ENCODE assay signal across 16 cellular contexts in genomic region chr16:72560617-72561016, GRCh38.
DNase-seq lines count a peak whose midpoint lies in the region; ATAC-seq, FAIRE-seq and TF ChIP-seq lines count a peak whose summit lies in the region.
"Had no signal": no experiment of that assay in that cellular context is flagged by ENCODE, and none has a peak within 500 bp of the region (broad histone marks: within the 10 kb centered on the region; RNA-seq: fewer than 3 reads in every experiment).

No MANE protein-coding gene starts in this region.

- POLR2A ChIA-PET in K562 (lab: Yijun Ruan, JAX), result no interaction called here
- POLR2A ChIA-PET in CD8-positive, alpha-beta memory T cell (lab: Charles Lee), result no interaction called here

- no peak for FAIRE-seq in K562 (lab: Jason Lieb, UNC)
- FAIRE-seq: G401.6 had no signal

- WGBS in K562 (ENCODE audit: insufficient coverage, low coverage, missing lambda C conversion rate), result 31% methylated on average over 2 of the region's 2 CpGs
- 59 to 65% methylated on average over 2 of the region's 2 CpGs for whole genome bisulfite sequencing in GM23248 (ENCODE audit: low coverage in 1 of 2, low lambda C conversion rate in 2 of 2, missing lambda C conversion rate in 2 of 2), 2 experiments

- TF ChIP-seq CTCF in K562 (IDR thresholded peaks at IDR 0.05 in 2 of 3, conservative IDR thresholded peaks at IDR 0.05 in 1 of 3; ENCODE audit: insufficient read depth in 2 of 3, low read depth in 1 of 3, low read length in 3 of 3) (no peak), nephron (IDR thresholded peaks at IDR 0.05; ENCODE audit: unreplicated experiment in 3 of 3) (no peak)

- peaks cover 11% of the 10 kb centered on the region for H3K4me1 Mint-ChIP-seq in nephron
- no peaks in the 10 kb centered on the region for H3K4me1 Mint-ChIP-seq in CD8-positive, alpha-beta memory T cell

- CTCF ChIA-PET in K562 (lab: Yijun Ruan, JAX; ENCODE audit: low intra/inter-chr PET ratio), result no interaction called here
- CTCF ChIA-PET in CD8-positive, alpha-beta memory T cell (lab: Charles Lee), result no interaction called here

- no peaks in the 10 kb centered on the region for H3F3A ChIP-seq in GM23248 (ENCODE audit: insufficient read depth)

- no peak overlapping the region for H3K4me3 Mint-ChIP-seq in nephron
- no peak overlapping the region for H3K4me3 Mint-ChIP-seq in CD8-positive, alpha-beta memory T cell

- H3K27ac ChIP-seq in K562 (ENCODE audit: extremely low read depth, low read depth, low read length) (no peak overlapping the region), GM23248 (no peak overlapping the region)
- H3K27ac ChIP-seq in CD8-positive, alpha-beta memory T cell (ENCODE audit: low read depth, low read length), result no peak overlapping the region

- H4K20me1 ChIP-seq in K562 (replicated peaks; ENCODE audit: control insufficient read depth, insufficient read depth, low read length), result no peaks in the 10 kb centered on the region
- no peaks in the 10 kb centered on the region for H4K20me1 ChIP-seq in GM23248 (ENCODE audit: insufficient read depth)

- in situ Hi-C loops in K562 (cut with MboI), result no loop called here
- in situ Hi-C loops in GM23248 (cut with MboI), result no loop called here

- no peaks in the 10 kb centered on the region; a peak in 1 of 5 replicates for H3K4me1 ChIP-seq in K562 (replicated peaks in 1 of 2; ENCODE audit: control insufficient read depth in 2 of 2, insufficient read depth in 2 of 2, low read length in 2 of 2)
- H3K4me1 ChIP-seq in GM23248 (ENCODE audit: insufficient read depth), result no peaks in the 10 kb centered on the region
- H3K4me1 ChIP-seq in CD8-positive, alpha-beta memory T cell (ENCODE audit: insufficient read depth, low read length), result no peaks in the 10 kb centered on the region

- H3K9ac ChIP-seq in K562 (ENCODE audit: insufficient read depth in 1 of 2, low read depth in 2 of 2, low read length in 2 of 2) (no peak overlapping the region), GM23248 (no peak overlapping the region)

- no peaks in the 10 kb centered on the region for H3K9me1 ChIP-seq in K562 (ENCODE audit: control insufficient read depth, insufficient read depth, low read length)

- H3K79me2 ChIP-seq in K562 (ENCODE audit: control insufficient read depth, insufficient read depth, low read length), result no peaks in the 10 kb centered on the region
- no peaks in the 10 kb centered on the region for H3K79me2 ChIP-seq in GM23248 (ENCODE audit: insufficient read depth)

- no peaks in the 10 kb centered on the region for H3K27me3 Mint-ChIP-seq in nephron (ENCODE audit: low read depth)
- H3K27me3 Mint-ChIP-seq in CD8-positive, alpha-beta memory T cell, result no peaks in the 10 kb centered on the region

- no peaks in the 10 kb centered on the region for H3K9me2 ChIP-seq in GM23248 (ENCODE audit: insufficient read depth)

- DNase-seq in DMS153 treated with DMSO at 0.1 percent for 48 hours (lab: John Stamatoyannopoulos, UW; ENCODE audit: unreplicated experiment) (peak; percentile 93), NCI-H1105 treated with DMSO at 0.1 percent for 48 hours (lab: John Stamatoyannopoulos, UW) (peak; percentile 45), K562 (ENCODE audit: extremely low read depth in 1 of 4, low spot score in 3 of 4) (no peak), GM23248 (no peak)
- no peak for DNase-seq in CD8-positive, alpha-beta memory T cell
- DNase-seq: activated CD8-positive, alpha-beta memory T cell treated with anti-CD3 and anti-CD28 coated beads, Interleukin-2, amount 50 U/mL, for 4 hours; activated naive CD4-positive, alpha-beta T cell treated with anti-CD3 and anti-CD28 coated beads, Interleukin-2, amount 50 U/mL, for 16 hours; glutamatergic neuron; kidney glomerular epithelial cell; NCI-H2029 treated with DMSO at 0.1 percent for 48 hours; right cardiac atrium; stimulated activated naive CD4-positive, alpha-beta T cell had no signal

- BruUV-seq in K562 (replicated peaks; lab: Mats Ljungman, UMichigan), result no TSS peak

- no peak overlapping the region for H3K4me2 ChIP-seq in K562 (ENCODE audit: insufficient read depth, low read length)
- H3K4me2 ChIP-seq in GM23248 (ENCODE audit: unreplicated experiment), result no peak overlapping the region

- no peak for TF ChIP-seq POLR2A in K562 (conservative IDR thresholded peaks at IDR 0.05)

- H3K36me3 Mint-ChIP-seq in nephron (ENCODE audit: low read depth), result no peaks in the 10 kb centered on the region
- H3K36me3 Mint-ChIP-seq in CD8-positive, alpha-beta memory T cell, result no peaks in the 10 kb centered on the region

- H3K36me3 ChIP-seq in K562 (ENCODE audit: control insufficient read depth, insufficient read depth, low read length) (no peaks in the 10 kb centered on the region), GM23248 (ENCODE audit: low read depth) (no peaks in the 10 kb centered on the region)
- H3K36me3 ChIP-seq in CD8-positive, alpha-beta memory T cell (ENCODE audit: insufficient read depth, low read length), result no peaks in the 10 kb centered on the region

- no peak for TF ChIP-seq RAD21 in K562 (CRISPR knock-in tag; conservative IDR thresholded peaks at IDR 0.05 in 1 of 2, IDR thresholded peaks at IDR 0.05 in 1 of 2)

- H3K9me3 Mint-ChIP-seq in nephron, result no peaks in the 10 kb centered on the region
- H3K9me3 Mint-ChIP-seq in CD8-positive, alpha-beta memory T cell, result no peaks in the 10 kb centered on the region

- intact Hi-C loops in K562 (cut with micrococcal nuclease), result no loop called here

- H3K4me3 ChIP-seq in K562, result no peak overlapping the region
- H3K4me3 ChIP-seq in GM23248, result no peak overlapping the region
- H3K4me3 ChIP-seq in CD8-positive, alpha-beta memory T cell (ENCODE audit: low read length), result no peak overlapping the region

- H3K27me3 ChIP-seq in K562 (ENCODE audit: control insufficient read depth in 2 of 2, insufficient read depth in 2 of 2, low read length in 2 of 2) (no peaks in the 10 kb centered on the region), GM23248 (replicated peaks; ENCODE audit: insufficient read depth) (no peaks in the 10 kb centered on the region)
- H3K27me3 ChIP-seq in CD8-positive, alpha-beta memory T cell (ENCODE audit: insufficient read depth, low read length, poor library complexity, severe bottlenecking), result no peaks in the 10 kb centered on the region

- H2AFZ ChIP-seq in K562 (ENCODE audit: low read depth, low read length), result no peak overlapping the region
- no peak overlapping the region for H2AFZ ChIP-seq in GM23248

- peak overlapping the region; percentile 53 to 79 (median 57) for H3K27ac Mint-ChIP-seq in nephron
- H3K27ac Mint-ChIP-seq in CD8-positive, alpha-beta memory T cell, result no peak overlapping the region

- TF ChIP-seq EP300 in K562 (IDR thresholded peaks at IDR 0.05; ENCODE audit: low read length), result no peak

- ATAC-seq in K562, result no peak
- ATAC-seq in HG03432 (IDR thresholded peaks at IDR 0.05; ENCODE audit: unreplicated experiment), result no peak
- no peak for ATAC-seq in HG03175 (IDR thresholded peaks at IDR 0.05; ENCODE audit: unreplicated experiment)
- ATAC-seq: right cardiac atrium had no signal

- H3K9me3 ChIP-seq in K562 (replicated peaks; ENCODE audit: control insufficient read depth, insufficient read depth, low read depth, low read length) (no peaks in the 10 kb centered on the region), GM23248 (ENCODE audit: low read depth) (no peaks in the 10 kb centered on the region)
- no peaks in the 10 kb centered on the region for H3K9me3 ChIP-seq in CD8-positive, alpha-beta memory T cell (ENCODE audit: low read length)

TF ChIP-seq in K562, 482 proteins besides CTCF, POLR2A, EP300 and RAD21:
- TF ChIP-seq MED1 (CRISPR knock-in tag; IDR thresholded peaks at IDR 0.05; ENCODE audit: borderline replicate concordance), result no peak
- peak; percentile 54 for TF ChIP-seq TFE3 (CRISPR knock-in tag; IDR thresholded peaks at IDR 0.05)
- no peak for TF ChIP-seq ZNF239 (CRISPR knock-in tag; IDR thresholded peaks at IDR 0.05)

Comparison
In these comparisons a context has a peak if more than half of its experiments do, and no peak if none do; other contexts are left out.
1. DNase-seq: peak in DMS153 treated with DMSO at 0.1 percent for 48 hours (single experiment) and NCI-H1105 treated with DMSO at 0.1 percent for 48 hours (single experiment); none in K562 (0 of 4), GM23248 (single experiment) and CD8-positive, alpha-beta memory T cell (0 of 5).
2. H3K27ac Mint-ChIP-seq: peak in nephron (3 of 3); none in CD8-positive, alpha-beta memory T cell (0 of 8).